Comparison of ENCODE assay signal across 19 cellular contexts in genomic region chr2:215601526-215601925, GRCh38.
DNase-seq lines count a peak whose midpoint lies in the region; ATAC-seq, FAIRE-seq and TF ChIP-seq lines count a peak whose summit lies in the region.
"Had no signal": no experiment of that assay in that cellular context is flagged by ENCODE, and none has a peak within 500 bp of the region (broad histone marks: within the 10 kb centered on the region; RNA-seq: fewer than 3 reads in every experiment).

No MANE protein-coding gene starts in this region.

- no peaks in the 10 kb centered on the region for H3K9me3 Mint-ChIP-seq in astrocyte (ENCODE audit: unreplicated experiment)
- H3K9me3 Mint-ChIP-seq: CD8-positive, alpha-beta T cell had no signal

- no peak overlapping the region for H3K4me3 ChIP-seq in left ventricle myocardium inferior
- H3K4me3 ChIP-seq in astrocyte (ENCODE audit: insufficient read depth, low read depth, low read length): no peak overlapping the region
- no peak overlapping the region for H3K4me3 ChIP-seq in fibroblast of mammary gland (ENCODE audit: control insufficient read depth, low read depth, low read length)
- H3K4me3 ChIP-seq: A549; BLaER1 treated with 17β-estradiol and CSF1 and Interleukin-3, amounts not matched to agents 10 nM and 100 nM; HAP-1 had no signal

- no peak for TF ChIP-seq CTCF in left ventricle myocardium inferior (IDR thresholded peaks at IDR 0.05; ENCODE audit: borderline replicate concordance)
- TF ChIP-seq CTCF in astrocyte (IDR thresholded peaks at IDR 0.05; ENCODE audit: insufficient read depth, low read depth, low read length): no peak
- TF ChIP-seq CTCF in fibroblast of mammary gland (conservative IDR thresholded peaks at IDR 0.05; ENCODE audit: control insufficient read depth, insufficient read depth, low read depth, low read length): no peak

- no peak for FAIRE-seq in astrocyte (lab: Jason Lieb, UNC)
- FAIRE-seq: A549, D721Med, G401.6, GM12891, GM19239, HepG2 had no signal

- intact Hi-C loops in left ventricle myocardium inferior (cut with micrococcal nuclease): no loop called here
- intact Hi-C loops in left ventricle myocardium superior (cut with micrococcal nuclease): no loop called here

- H3K27ac ChIP-seq in left ventricle myocardium inferior (replicated peaks) (peak overlapping the region; percentile 55), astrocyte (ENCODE audit: low read depth, low read length) (peak overlapping the region; percentile 66)
- H3K27ac ChIP-seq: 22Rv1; A549; BLaER1 treated with 17β-estradiol and CSF1 and Interleukin-3, amounts not matched to agents 10 nM and 100 nM had no signal

- no peak overlapping the region for H3K4me3 Mint-ChIP-seq in astrocyte (ENCODE audit: unreplicated experiment)
- H3K4me3 Mint-ChIP-seq: B cell; CD8-positive, alpha-beta T cell had no signal

- peak overlapping the region; percentile 24 for H3K4me2 ChIP-seq in astrocyte (ENCODE audit: low read length)
- H3K4me2 ChIP-seq: A549; BLaER1 treated with 17β-estradiol and CSF1 and Interleukin-3, amounts not matched to agents 10 nM and 100 nM had no signal

- no peaks in the 10 kb centered on the region for H4K20me1 ChIP-seq in astrocyte (ENCODE audit: insufficient read depth, low read length)
- H4K20me1 ChIP-seq: BLaER1 treated with 17β-estradiol and CSF1 and Interleukin-3, amounts not matched to agents 10 nM and 100 nM had no signal

- DNase-seq in left ventricle myocardium inferior: no peak
- DNase-seq in left ventricle myocardium superior: no peak
- DNase-seq in astrocyte (ENCODE audit: low read depth): no peak
- peak; percentile 16 for DNase-seq in fibroblast of mammary gland (ENCODE audit: low read depth)
- no peak for DNase-seq in NCI-H524 treated with DMSO at 0.1 percent for 48 hours (lab: John Stamatoyannopoulos, UW)
- no peak for DNase-seq in AG08395 (ENCODE audit: low spot score)
- DNase-seq in stimulated activated CD4-positive, alpha-beta T cell treated with anti-CD3 and anti-CD28 coated beads, Interleukin-4, amount 100 ng/mL, for 4 hours: no peak
- DNase-seq: CD8-positive, alpha-beta T cell; COR-L47 had no signal

- H3K9me3 ChIP-seq in left ventricle myocardium inferior (replicated peaks) (no peaks in the 10 kb centered on the region), astrocyte (ENCODE audit: insufficient read depth, low read depth, low read length) (no peaks in the 10 kb centered on the region)
- H3K9me3 ChIP-seq: A549; BLaER1 treated with 17β-estradiol and CSF1 and Interleukin-3, amounts not matched to agents 10 nM and 100 nM; HAP-1 had no signal

- H3K36me3 ChIP-seq in left ventricle myocardium inferior: no peaks in the 10 kb centered on the region
- H3K36me3 ChIP-seq in astrocyte (ENCODE audit: insufficient read depth, low read length): no peaks in the 10 kb centered on the region
- H3K36me3 ChIP-seq: BLaER1 treated with 17β-estradiol and CSF1 and Interleukin-3, amounts not matched to agents 10 nM and 100 nM; HAP-1 had no signal

- no peaks in the 10 kb centered on the region for H3K27me3 Mint-ChIP-seq in astrocyte (ENCODE audit: low read depth, unreplicated experiment)

- H3K4me1 ChIP-seq in left ventricle myocardium inferior: no peaks in the 10 kb centered on the region
- peaks cover 35% of the 10 kb centered on the region for H3K4me1 ChIP-seq in astrocyte (ENCODE audit: insufficient read depth, low read length)
- H3K4me1 ChIP-seq: A549 had no signal

- no peak overlapping the region for H2AFZ ChIP-seq in astrocyte (ENCODE audit: low read depth, low read length)

- no peak for ATAC-seq in left ventricle myocardium superior
- ATAC-seq: A549; CD8-positive, alpha-beta T cell; HepG2 had no signal

- H3K27ac Mint-ChIP-seq in astrocyte (ENCODE audit: unreplicated experiment): no peak overlapping the region
- H3K27ac Mint-ChIP-seq: B cell; CD8-positive, alpha-beta T cell had no signal

- no peaks in the 10 kb centered on the region for H3K79me2 ChIP-seq in astrocyte (ENCODE audit: insufficient read depth, low read length)

- no peak overlapping the region for H3K9ac ChIP-seq in astrocyte (ENCODE audit: low read length)
- H3K9ac ChIP-seq: BLaER1 treated with 17β-estradiol and CSF1 and Interleukin-3, amounts not matched to agents 10 nM and 100 nM had no signal

- peaks cover 21% of the 10 kb centered on the region for H3K4me1 Mint-ChIP-seq in astrocyte (ENCODE audit: low read depth, unreplicated experiment)
- H3K4me1 Mint-ChIP-seq: B cell had no signal

- H3K27me3 ChIP-seq in left ventricle myocardium inferior (ENCODE audit: low read depth): no peaks in the 10 kb centered on the region
- H3K27me3 ChIP-seq in astrocyte (ENCODE audit: insufficient read depth, low read length): no peaks in the 10 kb centered on the region
- H3K27me3 ChIP-seq: BLaER1 treated with 17β-estradiol and CSF1 and Interleukin-3, amounts not matched to agents 10 nM and 100 nM had no signal

- peaks cover 2% of the 10 kb centered on the region for H3K36me3 Mint-ChIP-seq in astrocyte (ENCODE audit: low read depth, unreplicated experiment)
- H3K36me3 Mint-ChIP-seq: CD8-positive, alpha-beta T cell had no signal
